16 cellular contexts compared by ENCODE assay signal in the genomic region with DNA sequence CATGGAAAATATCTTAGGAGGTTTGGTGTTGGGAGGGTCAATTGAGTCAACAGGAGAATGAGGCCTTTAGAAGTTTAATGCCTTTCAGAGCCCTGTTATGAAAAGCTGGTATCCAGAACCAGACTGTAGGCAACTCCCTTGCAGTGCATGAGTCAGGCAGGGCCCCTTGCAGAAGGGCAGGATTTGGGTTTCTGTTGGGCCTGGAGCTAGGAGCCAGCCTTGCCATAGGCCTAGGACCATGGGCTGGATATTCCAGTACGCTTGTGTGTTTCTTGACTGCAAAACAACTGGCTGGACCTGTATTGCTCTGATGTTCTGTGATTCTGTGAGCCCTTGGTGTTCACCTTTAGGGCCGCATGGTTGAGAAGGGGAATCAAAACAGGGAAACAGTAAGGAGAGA.
DNase-seq lines count a peak whose midpoint lies in the region; ATAC-seq and FAIRE-seq lines count a peak whose summit lies in the region.
"Had no signal": no experiment of that assay in that cellular context is flagged by ENCODE, and none has a peak within 500 bp of the region (broad histone marks: within the 10 kb centered on the region; RNA-seq: fewer than 3 reads in every experiment).

No MANE protein-coding gene starts in this region.

- H3K9ac ChIP-seq in adipocyte (ENCODE audit: low read length) = no peak overlapping the region

- H3K36me3 Mint-ChIP-seq in T-helper 1 cell treated with Interleukin-12 subunit alpha and Interleukin-12 subunit beta and Interleukin-4 antibody, amounts not matched to agents 30 μg/mL and 1 μg/mL, for 36 hours (ENCODE audit: low read depth) = peaks cover 15% of the 10 kb centered on the region
- H3K36me3 Mint-ChIP-seq in stimulated activated naive CD8-positive, alpha-beta T cell treated with anti-CD3 and anti-CD28 coated beads, Interleukin-15, Interleukin-2, amounts not matched to agents 100 ng/mL and 50 ng/mL, for 24 hours (ENCODE audit: low read depth) = peaks cover 6% of the 10 kb centered on the region

- H3K4me3 ChIP-seq in adipocyte (ENCODE audit: low read length) = no peak overlapping the region

- no peaks in the 10 kb centered on the region for H3K4me1 ChIP-seq in adipocyte (ENCODE audit: control insufficient read depth, insufficient read depth, low read length)

- H3K4me3 Mint-ChIP-seq in T-helper 1 cell treated with Interleukin-12 subunit alpha and Interleukin-12 subunit beta and Interleukin-4 antibody, amounts not matched to agents 30 μg/mL and 1 μg/mL, for 36 hours = no peak overlapping the region
- H3K4me3 Mint-ChIP-seq in stimulated activated naive CD8-positive, alpha-beta T cell treated with anti-CD3 and anti-CD28 coated beads, Interleukin-15, Interleukin-2, amounts not matched to agents 100 ng/mL and 50 ng/mL, for 24 hours = no peak overlapping the region

- H3K4me1 Mint-ChIP-seq in T-helper 1 cell treated with Interleukin-12 subunit alpha and Interleukin-12 subunit beta and Interleukin-4 antibody, amounts not matched to agents 30 μg/mL and 1 μg/mL, for 36 hours (ENCODE audit: low read depth) = peaks cover 34% of the 10 kb centered on the region
- H3K4me1 Mint-ChIP-seq in stimulated activated naive CD8-positive, alpha-beta T cell treated with anti-CD3 and anti-CD28 coated beads, Interleukin-15, Interleukin-2, amounts not matched to agents 100 ng/mL and 50 ng/mL, for 24 hours (ENCODE audit: low read depth) = peaks cover 41% of the 10 kb centered on the region

- no peak for ATAC-seq in stimulated activated naive CD8-positive, alpha-beta T cell treated with anti-CD3 and anti-CD28 coated beads, Interleukin-15, Interleukin-2, amounts not matched to agents 100 U/mL and 50 U/mL, for 24 hours
- ATAC-seq: HCT116 had no signal

- peaks cover 3% of the 10 kb centered on the region for H3K9me3 ChIP-seq in adipocyte (ENCODE audit: control insufficient read depth, low read length)

- no peaks in the 10 kb centered on the region for H3K27me3 Mint-ChIP-seq in T-helper 1 cell treated with Interleukin-12 subunit alpha and Interleukin-12 subunit beta and Interleukin-4 antibody, amounts not matched to agents 30 μg/mL and 1 μg/mL, for 36 hours (ENCODE audit: low read depth)
- peaks cover 7% of the 10 kb centered on the region for H3K27me3 Mint-ChIP-seq in stimulated activated naive CD8-positive, alpha-beta T cell treated with anti-CD3 and anti-CD28 coated beads, Interleukin-15, Interleukin-2, amounts not matched to agents 100 ng/mL and 50 ng/mL, for 24 hours

- FAIRE-seq in GM19239 (lab: Jason Lieb, UNC) = no peak

- H3K27me3 ChIP-seq in adipocyte (replicated peaks; ENCODE audit: control insufficient read depth, insufficient read depth, low read length) = no peaks in the 10 kb centered on the region

- DNase-seq in T-helper 1 cell (no peak), adipocyte (ENCODE audit: low read depth) (peak; percentile 37), NOMO-1 treated with DMSO at 0.1 percent for 48 hours (lab: John Stamatoyannopoulos, UW; ENCODE audit: unreplicated experiment) (no peak), GM19239 (ENCODE audit: insufficient read length, low spot score) (no peak), NCI-H1694 (lab: John Stamatoyannopoulos, UW) (no peak)
- DNase-seq in stimulated activated naive CD8-positive, alpha-beta T cell treated with anti-CD3 and anti-CD28 coated beads, Interleukin-15, Interleukin-2, amounts not matched to agents 100 U/mL and 50 U/mL, for 24 hours = no peak
- DNase-seq: 8988T, C1 segment of cervical spinal cord, DMS53, IMR-90, NCI-H1436 treated with DMSO at 0.1 percent for 48 hours, NCI-H2227 treated with DMSO at 0.1 percent for 48 hours, NCI-H524 treated with DMSO at 0.1 percent for 48 hours had no signal

- H3K36me3 ChIP-seq in adipocyte (ENCODE audit: control insufficient read depth, insufficient read depth, low read length, severe bottlenecking) = no peaks in the 10 kb centered on the region

- H3K27ac Mint-ChIP-seq in T-helper 1 cell treated with Interleukin-12 subunit alpha and Interleukin-12 subunit beta and Interleukin-4 antibody, amounts not matched to agents 30 μg/mL and 1 μg/mL, for 36 hours = peak overlapping the region; percentile 43
- H3K27ac Mint-ChIP-seq in stimulated activated naive CD8-positive, alpha-beta T cell treated with anti-CD3 and anti-CD28 coated beads, Interleukin-15, Interleukin-2, amounts not matched to agents 100 ng/mL and 50 ng/mL, for 24 hours = peak overlapping the region; percentile 95

- H3K9me3 Mint-ChIP-seq in T-helper 1 cell treated with Interleukin-12 subunit alpha and Interleukin-12 subunit beta and Interleukin-4 antibody, amounts not matched to agents 30 μg/mL and 1 μg/mL, for 36 hours = peaks cover 20% of the 10 kb centered on the region
- H3K9me3 Mint-ChIP-seq in stimulated activated naive CD8-positive, alpha-beta T cell treated with anti-CD3 and anti-CD28 coated beads, Interleukin-15, Interleukin-2, amounts not matched to agents 100 ng/mL and 50 ng/mL, for 24 hours = no peaks in the 10 kb centered on the region
